Comparison of ENCODE assay signal across 8 cellular contexts in the genomic region with DNA sequence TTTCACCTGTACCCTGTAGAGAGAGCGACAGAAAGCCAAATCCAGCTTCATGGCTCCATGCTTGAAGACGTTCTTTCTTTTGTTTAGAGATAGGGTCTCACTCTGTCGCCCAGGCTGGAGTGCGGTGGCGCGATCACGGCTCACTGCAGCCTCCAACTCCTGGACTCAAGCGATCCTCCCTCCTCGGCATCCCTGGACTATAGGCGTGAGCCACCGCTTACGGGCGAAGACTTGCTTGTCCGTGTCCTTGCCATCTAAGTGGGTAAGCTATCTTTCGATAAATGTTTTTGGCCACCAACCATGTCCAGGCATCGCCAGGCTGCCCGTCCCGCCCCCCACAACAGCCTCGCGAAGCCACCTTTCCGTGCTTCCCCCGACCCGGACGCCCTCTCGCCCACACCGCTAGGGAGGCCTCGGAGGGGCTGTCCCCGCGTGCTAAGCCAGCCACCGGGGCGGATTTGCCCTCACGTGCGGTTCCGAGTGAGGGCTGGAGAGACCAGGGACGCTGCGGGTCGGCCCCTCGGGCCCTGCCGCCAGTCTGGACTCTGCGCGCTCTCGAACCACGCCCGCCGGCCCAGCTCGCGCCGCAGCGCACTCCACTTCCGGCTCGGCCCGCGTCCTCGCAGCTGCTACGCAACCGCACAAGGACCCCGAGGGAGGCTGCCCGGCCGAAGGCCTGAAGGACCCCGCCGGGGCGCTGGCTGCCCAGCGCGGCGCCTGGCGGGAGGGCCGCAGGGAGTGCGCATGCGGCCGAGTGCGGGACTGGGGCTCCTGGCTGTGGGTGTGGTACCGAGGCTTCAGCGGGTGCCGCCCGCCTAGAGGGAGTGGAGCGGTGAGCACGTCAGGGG. TPM values are rescaled to one million over a fixed set of nuclear protein-coding genes. Genes with fewer than 3 reads are reported as not detected.
DNase-seq lines count a peak whose midpoint lies in the region; ATAC-seq and TF ChIP-seq lines count a peak whose summit lies in the region.
"Not testable (repeated sequence)": the region's sequence is repeated elsewhere in the genome, so short reads cannot be mapped to it uniquely, and the experiment has no call there.

Gene RABL2B (minus strand): TSS at position 604 of the 848 bp plus-strand sequence. CDS start 1,342 bp downstream, outside the sequence.

- peak within 1 kb of the TSS; percentile 62 for H2AFZ ChIP-seq in DND-41 (ENCODE audit: low read depth, low read length)
- H2AFZ ChIP-seq in fibroblast of lung (ENCODE audit: low read length) = not testable (repeated sequence)

- H3K9me3 ChIP-seq in DND-41 (ENCODE audit: insufficient read depth, low read length, severe bottlenecking); fibroblast of lung (ENCODE audit: control insufficient read depth, insufficient read depth, low read depth, low read length): not testable (repeated sequence)

- TF ChIP-seq CTCF in DND-41 (IDR thresholded peaks at IDR 0.05; ENCODE audit: borderline replicate concordance, extremely low read depth, low read length, poor library complexity, severe bottlenecking); fibroblast of lung (conservative IDR thresholded peaks at IDR 0.05 in 1 of 2, IDR thresholded peaks at IDR 0.05 in 1 of 2; ENCODE audit: low read depth in 1 of 2, low read length in 2 of 2): not testable (repeated sequence)

- H3K4me3 ChIP-seq in DND-41 (ENCODE audit: low read depth in 1 of 2, low read length in 2 of 2) = peak within 1 kb of the TSS; percentile 25 to 58; a peak in 3 of 4 replicates
- H3K4me3 ChIP-seq in fibroblast of lung (replicated peaks in 1 of 4; ENCODE audit: control extremely low read depth in 1 of 4, insufficient read depth in 1 of 4, low read depth in 3 of 4, low read length in 4 of 4) = peak within 1 kb of the TSS; percentile 44 to 66 (median 52)

- H3K27me3 ChIP-seq in DND-41 (ENCODE audit: insufficient read depth, low read length, poor library complexity); fibroblast of lung (ENCODE audit: control insufficient read depth, insufficient read depth, low read length): not testable (repeated sequence)

- H3K27ac Mint-ChIP-seq in activated T-helper 1 cell treated with anti-CD3 and anti-CD28 coated beads, Interleukin-12 subunit alpha, Interleukin-12 subunit beta, Interleukin-2, Interleukin-4 antibody, amounts not matched to agents 30 ng/mL and 10 ng/mL and 1 ng/mL, durations not matched to agents 14 hours and 24 hours and 36 hours = not testable (repeated sequence)
- H3K27ac Mint-ChIP-seq in naive B cell = peak within 1 kb of the TSS; percentile 78 to 96 (median 89)

- H3K9me3 Mint-ChIP-seq in activated T-helper 1 cell treated with anti-CD3 and anti-CD28 coated beads, Interleukin-12 subunit alpha, Interleukin-12 subunit beta, Interleukin-2, Interleukin-4 antibody, amounts not matched to agents 30 ng/mL and 10 ng/mL and 1 ng/mL, durations not matched to agents 14 hours and 24 hours and 36 hours; naive B cell: not testable (repeated sequence)

- not testable (repeated sequence) for H3K36me3 Mint-ChIP-seq in activated T-helper 1 cell treated with anti-CD3 and anti-CD28 coated beads, Interleukin-12 subunit alpha, Interleukin-12 subunit beta, Interleukin-2, Interleukin-4 antibody, amounts not matched to agents 30 ng/mL and 10 ng/mL and 1 ng/mL, durations not matched to agents 14 hours and 24 hours and 36 hours (ENCODE audit: low read depth); naive B cell

- H3K9ac ChIP-seq in DND-41 (ENCODE audit: low read depth, low read length) (peak within 1 kb of the TSS; percentile 58), fibroblast of lung (ENCODE audit: insufficient read depth, low read length) (peak within 1 kb of the TSS; percentile 50)

- DNase-seq in DND-41 = peak; percentile 92
- DNase-seq in KBM-7 = peak; percentile 93
- peak; percentile 88 for DNase-seq in RKO (ENCODE audit: low spot score)
- peak; percentile 88 for DNase-seq in activated T-helper 1 cell treated with anti-CD3 and anti-CD28 coated beads, Interleukin-12 subunit alpha, Interleukin-12 subunit beta, Interleukin-2, Interleukin-4 antibody, amounts not matched to agents 30 ng/mL and 10 ng/mL and 1 ng/mL, durations not matched to agents 14 hours and 24 hours and 36 hours (ENCODE audit: low spot score)
- DNase-seq in fibroblast of lung (ENCODE audit: low read depth in 2 of 2) = peak; percentile 82 to 88
- DNase-seq in naive B cell = peak; percentile 94
- peak; percentile 75 to 82 for DNase-seq in stimulated activated CD8-positive, alpha-beta memory T cell treated with anti-CD3 and anti-CD28 coated beads, Interleukin-7, amount 100 ng/mL, for 4 hours (ENCODE audit: low read depth in 2 of 2)

- H3K79me2 ChIP-seq in DND-41 (ENCODE audit: insufficient read depth, low read length); fibroblast of lung (ENCODE audit: control insufficient read depth, insufficient read depth, low read length): not testable (repeated sequence)

- intact Hi-C loops in activated T-helper 1 cell treated with anti-CD3 and anti-CD28 coated beads, Interleukin-12 subunit alpha, Interleukin-12 subunit beta, Interleukin-2, Interleukin-4 antibody, amounts not matched to agents 30 ng/mL and 10 ng/mL and 1 ng/mL, durations not matched to agents 14 hours and 24 hours and 36 hours (cut with micrococcal nuclease) = not testable (repeated sequence)

- not testable (repeated sequence) for H3K27ac ChIP-seq in DND-41 (ENCODE audit: low read length); fibroblast of lung (ENCODE audit: insufficient read depth, low read length)

- in situ Hi-C loops in KBM-7 (cut with MboI; ENCODE audit: low pct_unique_long_range_greater_than_20kb, low sequenced_read_pairs) = not testable (repeated sequence)

- not testable (repeated sequence) for H4K20me1 ChIP-seq in DND-41 (ENCODE audit: insufficient read depth, low read length); fibroblast of lung (ENCODE audit: control insufficient read depth, extremely low read depth, insufficient read depth, low read length)

- H3K36me3 ChIP-seq in DND-41 (ENCODE audit: insufficient read depth, low read length); fibroblast of lung (ENCODE audit: control insufficient read depth, insufficient read depth, low read length): not testable (repeated sequence)

- ATAC-seq in DND-41 (ENCODE audit: insufficient read depth, low read depth) (peak; percentile 92), GM21786 (IDR thresholded peaks at IDR 0.05; ENCODE audit: unreplicated experiment) (peak; percentile 94), naive B cell (ENCODE audit: low read depth in 2 of 2) (peak; percentile 81 to 83)

- H3K4me1 Mint-ChIP-seq in activated T-helper 1 cell treated with anti-CD3 and anti-CD28 coated beads, Interleukin-12 subunit alpha, Interleukin-12 subunit beta, Interleukin-2, Interleukin-4 antibody, amounts not matched to agents 30 ng/mL and 10 ng/mL and 1 ng/mL, durations not matched to agents 14 hours and 24 hours and 36 hours (ENCODE audit: low read depth) = not testable (repeated sequence)
- peaks cover 6 to 13% (median 8%) of the 10 kb centered on the region in 3 donors for H3K4me1 Mint-ChIP-seq in naive B cell

- peaks cover 14% of the 10 kb centered on the region; the same call in 1 of the 2 replicates for H3K4me1 ChIP-seq in DND-41 (ENCODE audit: insufficient read depth, low read length)
- H3K4me1 ChIP-seq in fibroblast of lung (ENCODE audit: control insufficient read depth, extremely low read depth, insufficient read depth, low read length) = not testable (repeated sequence)

- peak within 1 kb of the TSS; percentile 87 for H3K4me3 Mint-ChIP-seq in activated T-helper 1 cell treated with anti-CD3 and anti-CD28 coated beads, Interleukin-12 subunit alpha, Interleukin-12 subunit beta, Interleukin-2, Interleukin-4 antibody, amounts not matched to agents 30 ng/mL and 10 ng/mL and 1 ng/mL, durations not matched to agents 14 hours and 24 hours and 36 hours
- H3K4me3 Mint-ChIP-seq in naive B cell = peak within 1 kb of the TSS; percentile 79 to 93 (median 88)

- H3K27me3 Mint-ChIP-seq in activated T-helper 1 cell treated with anti-CD3 and anti-CD28 coated beads, Interleukin-12 subunit alpha, Interleukin-12 subunit beta, Interleukin-2, Interleukin-4 antibody, amounts not matched to agents 30 ng/mL and 10 ng/mL and 1 ng/mL, durations not matched to agents 14 hours and 24 hours and 36 hours (ENCODE audit: insufficient read depth); naive B cell: not testable (repeated sequence)

- H3K4me2 ChIP-seq in DND-41 (ENCODE audit: insufficient read depth, low read length) (peak within 1 kb of the TSS; percentile 69), fibroblast of lung (ENCODE audit: extremely low read depth, insufficient read depth, low read length) (peak within 1 kb of the TSS; percentile 80)

RNA-seq across cellular contexts. Expression of gene RABL2B, which starts in this region (rescaled TPM):
- total RNA-seq in activated T-helper 1 cell treated with anti-CD3 and anti-CD28 coated beads, Interleukin-12 subunit alpha, Interleukin-12 subunit beta, Interleukin-2, Interleukin-4 antibody, amounts not matched to agents 30 ng/mL and 10 ng/mL and 1 ng/mL, durations not matched to agents 14 hours and 24 hours and 36 hours = 30.7 and 41.3 TPM in 2 replicates
- 7.4 and 11.4 TPM in 2 replicates for total RNA-seq in fibroblast of lung
- 23.6 and 26.7 TPM in 2 replicates for polyA plus RNA-seq in fibroblast of lung
- polyA plus RNA-seq in fibroblast of lung (2012) = 15.5 and 15.8 TPM in 2 replicates
- 12.5 and 22.6 TPM in 2 replicates for polyA minus RNA-seq in fibroblast of lung (ENCODE audit: low replicate concordance)
- polyA plus RNA-seq in naive B cell (ENCODE audit: low read depth in 6 of 6) = 10 to 100 TPM; 22.2 to 30.9 (median 26.8) TPM
